ENCODE assay signal across 18 cellular contexts in the genomic region with DNA sequence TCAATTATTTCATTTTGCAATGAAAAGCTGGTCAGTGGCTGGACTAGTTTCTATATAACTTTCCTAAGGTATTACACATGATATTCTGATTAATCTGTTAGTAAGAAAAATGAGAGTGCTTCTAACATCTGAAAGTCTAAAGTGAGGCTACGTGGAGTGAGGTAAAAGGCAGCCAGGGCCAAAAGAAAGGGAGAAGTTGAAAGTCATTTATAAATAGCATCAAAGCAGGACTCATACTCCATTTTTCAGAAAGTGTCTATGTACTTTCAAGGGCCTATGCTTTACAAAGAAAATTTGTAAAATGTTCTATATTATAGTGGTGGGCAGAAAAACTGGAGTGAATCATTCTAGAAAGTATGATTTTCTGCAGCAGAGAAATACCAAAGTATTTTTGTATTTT.
"Had no signal": no experiment of that assay in that cellular context is flagged by ENCODE, and none has a peak within 500 bp of the region (broad histone marks: within the 10 kb centered on the region; RNA-seq: fewer than 3 reads in every experiment).

No MANE protein-coding gene starts in this region.

- H3K27ac Mint-ChIP-seq: nephron, type B pancreatic cell had no signal

- H3K27ac ChIP-seq: left lung, psoas muscle, sigmoid colon, suprapubic skin had no signal

- DNase-seq: activated CD4-positive, alpha-beta T cell treated with anti-CD3 and anti-CD28 coated beads for 4 hours; activated CD8-positive, alpha-beta memory T cell treated with anti-CD3 and anti-CD28 coated beads for 24 hours; central memory CD4-positive, alpha-beta T cell; cortex of kidney; effector CD8-positive, alpha-beta T cell; heart right ventricle; islet precursor cell; left lung; mesendoderm; psoas muscle; sigmoid colon; stimulated activated CD4-positive, alpha-beta T cell treated with anti-CD3 and anti-CD28 coated beads, Interleukin-2, amount 100 ng/mL, for 24 hours; stimulated activated naive CD4-positive, alpha-beta T cell; SW 1271; T-helper 9 cell had no signal

- H3K4me1 ChIP-seq: psoas muscle, sigmoid colon, suprapubic skin had no signal

- H3K4me3 ChIP-seq: heart right ventricle, left lung, psoas muscle, sigmoid colon, suprapubic skin had no signal

- ATAC-seq: left lung, psoas muscle had no signal

- H3K4me1 Mint-ChIP-seq: nephron had no signal

- H3K9me3 ChIP-seq: left lung, psoas muscle, sigmoid colon, suprapubic skin had no signal

- H3K27me3 ChIP-seq: heart right ventricle, left lung, sigmoid colon, suprapubic skin had no signal

- H3K4me3 Mint-ChIP-seq: nephron, type B pancreatic cell had no signal

- H3K27me3 Mint-ChIP-seq: type B pancreatic cell had no signal

- H3K36me3 ChIP-seq: sigmoid colon, suprapubic skin had no signal

- H3K9me3 Mint-ChIP-seq: nephron, type B pancreatic cell had no signal
